30 cellular contexts compared by ENCODE assay signal in genomic region chr16:11283820-11284248, GRCh38. TPM values are rescaled to one million over a fixed set of nuclear protein-coding genes. Genes with fewer than 3 reads are reported as not detected.
DNase-seq lines count a peak whose midpoint lies in the region; ATAC-seq, FAIRE-seq and TF ChIP-seq lines count a peak whose summit lies in the region.
"Had no signal": no experiment of that assay in that cellular context is flagged by ENCODE, and none has a peak within 500 bp of the region (broad histone marks: within the 10 kb centered on the region; RNA-seq: fewer than 3 reads in every experiment).

No MANE protein-coding gene starts in this region.

- no peak overlapping the region for H3K4me2 ChIP-seq in H1 (ENCODE audit: insufficient read depth in 1 of 2, low read depth in 2 of 2, low read length in 2 of 2)
- H3K4me2 ChIP-seq in neural progenitor cell = no peak overlapping the region

- H4K20me1 ChIP-seq in H1 (replicated peaks in 1 of 2; ENCODE audit: control insufficient read depth in 1 of 2, insufficient read depth in 2 of 2, low read length in 2 of 2) = no peaks in the 10 kb centered on the region
- H4K20me1 ChIP-seq in neural progenitor cell (ENCODE audit: low read depth) = no peaks in the 10 kb centered on the region

- no peaks in the 10 kb centered on the region for H3K79me2 ChIP-seq in H1 (ENCODE audit: control insufficient read depth in 1 of 2, insufficient read depth in 2 of 2, low read length in 2 of 2)
- no peaks in the 10 kb centered on the region for H3K79me2 ChIP-seq in neural progenitor cell (ENCODE audit: low read depth)

- ATAC-seq in GM19351 (IDR thresholded peaks at IDR 0.05; ENCODE audit: unreplicated experiment) (no peak), body of pancreas (no peak)
- ATAC-seq: effector memory CD8-positive, alpha-beta T cell; GM12878; natural killer cell treated with Interleukin-12 subunit alpha and Interleukin-12 subunit beta and Interleukin-15 and Interleukin-18, amount 100 ng/mL, for 72 hours; stimulated activated naive CD8-positive, alpha-beta T cell treated with anti-CD3 and anti-CD28 coated beads, Interleukin-15, amount 100 ng/mL, for 72 hours had no signal

- no peaks in the 10 kb centered on the region for H3F3A ChIP-seq in neural progenitor cell (ENCODE audit: low read depth)

- DNase-seq in EL = peak; percentile 16
- DNase-seq in H1 (ENCODE audit: low read depth in 1 of 2, low spot score in 2 of 2) = no peak
- DNase-seq in neural progenitor cell (ENCODE audit: low spot score) = peak; percentile 33
- DNase-seq in NK-92 (lab: John Stamatoyannopoulos, UW; ENCODE audit: unreplicated experiment) = no peak
- DNase-seq in body of pancreas = no peak
- DNase-seq in mesothelial cell of epicardium (ENCODE audit: low spot score in 2 of 2, unreplicated experiment in 2 of 2) = no peak
- DNase-seq: activated CD4-positive, alpha-beta T cell treated with anti-CD3 and anti-CD28 coated beads, Interleukin-2, amount 50 U/mL, for 48 hours; activated naive CD4-positive, alpha-beta T cell treated with Interleukin-2 at 50 U/mL for 16 hours; activated T-cell treated with anti-CD3 and anti-CD28 coated beads, Interleukin-2, amount 50 U/mL, for 24 hours; BE2C; Calu3; effector memory CD8-positive, alpha-beta T cell; GF-D8; HFFc6; hypothalamus; KG1; NCI-H1092 treated with DMSO at 0.1 percent for 48 hours; NCI-H524; SHP77; stimulated activated naive CD8-positive, alpha-beta T cell treated with anti-CD3 and anti-CD28 coated beads, Interleukin-15, amount 100 ng/mL, for 72 hours; T-helper 1 cell had no signal

- no peak overlapping the region for H2AK5ac ChIP-seq in H1 (ENCODE audit: low read depth, low read length)

- H3K4me1 Mint-ChIP-seq in neural progenitor cell (peaks cover 20% of the 10 kb centered on the region), mesothelial cell of epicardium (peaks cover 4% of the 10 kb centered on the region)

- no peak overlapping the region for H2BK120ac ChIP-seq in H1 (replicated peaks; ENCODE audit: low read depth, low read length)

- TF ChIP-seq EP300 in Ishikawa (IDR thresholded peaks at IDR 0.05; ENCODE audit: borderline replicate concordance) = no peak
- TF ChIP-seq EP300 in H1 (IDR thresholded peaks at IDR 0.05; ENCODE audit: borderline replicate concordance in 1 of 2, low read depth in 2 of 2, low read length in 2 of 2) = no peak

- H3K18ac ChIP-seq in H1 (ENCODE audit: extremely low read depth, low read length) = no peak overlapping the region; the same call in 1 of the 2 replicates

- TF ChIP-seq RAD21 in Ishikawa (IDR thresholded peaks at IDR 0.05; ENCODE audit: low read depth) (no peak), H1 (IDR thresholded peaks at IDR 0.05 in 1 of 2, conservative IDR thresholded peaks at IDR 0.05 in 1 of 2; ENCODE audit: low read depth in 2 of 2, low read length in 2 of 2) (peak in 1 of 2 experiments; percentile 16; a peak in 1 of 4 replicates)

- intact Hi-C loops in body of pancreas (cut with DNase I) = loop anchor here (10.0 kb wide), 1 partner anchor 59 kb away; no protein-coding TSS in a partner anchor

- no peak overlapping the region for H3K4ac ChIP-seq in H1 (replicated peaks; ENCODE audit: insufficient read length, low read depth, low read length)

- H4K5ac ChIP-seq in H1 (ENCODE audit: insufficient read length, low read depth, low read length) = no peak overlapping the region

- FAIRE-seq in H1 (lab: Jason Lieb, UNC) = no peak
- FAIRE-seq: GM12878 had no signal

- no peak overlapping the region for H3K9ac ChIP-seq in H1 (replicated peaks in 1 of 4; ENCODE audit: extremely low read depth in 1 of 4, low read depth in 3 of 4, low read length in 3 of 4)
- no peak overlapping the region for H3K9ac ChIP-seq in neural progenitor cell

- H3K27me3 Mint-ChIP-seq in neural progenitor cell (ENCODE audit: insufficient read depth, low read depth) (peaks cover 8% of the 10 kb centered on the region), mesothelial cell of epicardium (ENCODE audit: low read depth) (no peaks in the 10 kb centered on the region)
- H3K27me3 Mint-ChIP-seq: activated T-cell treated with anti-CD3 and anti-CD28 coated beads, Interleukin-2, amount 50 U/mL, for 24 hours; stimulated activated naive CD8-positive, alpha-beta T cell treated with anti-CD3 and anti-CD28 coated beads, Interleukin-15, amount 100 ng/mL, for 72 hours had no signal

- no peak overlapping the region for H3K14ac ChIP-seq in H1 (ENCODE audit: insufficient read length)

- H3K27ac ChIP-seq in H1 (ENCODE audit: low read depth, low read length) (no peak overlapping the region), neural progenitor cell (no peak overlapping the region), body of pancreas (no peak overlapping the region)
- H3K27ac ChIP-seq: skin epidermis had no signal

- TF ChIP-seq CTCF in H1 (IDR thresholded peaks at IDR 0.05; ENCODE audit: control extremely low read depth in 1 of 3, insufficient read depth in 1 of 3, low read depth in 1 of 3, low read length in 3 of 3) (peak in 1 of 3 experiments; percentile 7; a peak in 1 of 4 replicates), neural progenitor cell (IDR thresholded peaks at IDR 0.05) (no peak), body of pancreas (IDR thresholded peaks at IDR 0.05) (no peak), mesothelial cell of epicardium (IDR thresholded peaks at IDR 0.05; ENCODE audit: unreplicated experiment) (no peak)

- peak overlapping the region; percentile 13; the same call in 1 of the 2 replicates for H2BK20ac ChIP-seq in H1 (ENCODE audit: low read length)

- TF ChIP-seq POLR2A in H1 (IDR thresholded peaks at IDR 0.05; ENCODE audit: control extremely low read depth in 1 of 2, low read depth in 2 of 2, low read length in 2 of 2) (no peak), body of pancreas (IDR thresholded peaks at IDR 0.05) (no peak)

- H3K36me3 Mint-ChIP-seq in neural progenitor cell (no peaks in the 10 kb centered on the region), mesothelial cell of epicardium (no peaks in the 10 kb centered on the region)
- H3K36me3 Mint-ChIP-seq: natural killer cell treated with Interleukin-12 subunit alpha and Interleukin-12 subunit beta and Interleukin-15 and Interleukin-18, amount 100 ng/mL, for 72 hours had no signal

- peaks cover 3% of the 10 kb centered on the region for H3K9me3 Mint-ChIP-seq in neural progenitor cell
- no peaks in the 10 kb centered on the region for H3K9me3 Mint-ChIP-seq in mesothelial cell of epicardium
- H3K9me3 Mint-ChIP-seq: activated T-cell treated with anti-CD3 and anti-CD28 coated beads, Interleukin-2, amount 50 U/mL, for 24 hours; effector memory CD8-positive, alpha-beta T cell; HFFc6; natural killer cell treated with Interleukin-12 subunit alpha and Interleukin-12 subunit beta and Interleukin-15 and Interleukin-18, amount 100 ng/mL, for 72 hours; stimulated activated naive CD8-positive, alpha-beta T cell treated with anti-CD3 and anti-CD28 coated beads, Interleukin-15, amount 100 ng/mL, for 72 hours had no signal

- H3K23me2 ChIP-seq in H1 (ENCODE audit: low read depth, low read length) = no peaks in the 10 kb centered on the region

- H3K27me3 ChIP-seq in H1 (replicated peaks in 1 of 4; ENCODE audit: control insufficient read depth in 3 of 4, extremely low read depth in 1 of 4, insufficient read depth in 3 of 4, low read length in 3 of 4) (no peaks in the 10 kb centered on the region), neural progenitor cell (no peaks in the 10 kb centered on the region), body of pancreas (no peaks in the 10 kb centered on the region)
- H3K27me3 ChIP-seq: BE2C had no signal

- H3K56ac ChIP-seq in H1 (replicated peaks; ENCODE audit: insufficient read length, low read depth, low read length) = no peak overlapping the region

- POLR2A ChIA-PET in H1 (lab: Charles Lee; ENCODE audit: partially characterized antibody) = interaction anchor here (0.6 to 3.5 kb wide), 5 partner anchors 8 to 31 kb away, joined by 3 to 14 read pairs (median 4); partner anchors contain the start of gene SOCS1

- H4K91ac ChIP-seq in H1 (replicated peaks; ENCODE audit: insufficient read length, low read length) = no peak overlapping the region

- peak overlapping the region; percentile 83; the same call in 1 of the 2 replicates for H2BK15ac ChIP-seq in H1 (ENCODE audit: low read length)

- no peaks in the 10 kb centered on the region for H3K79me1 ChIP-seq in H1 (ENCODE audit: low read depth, low read length)

- no peaks in the 10 kb centered on the region for H3K36me3 ChIP-seq in H1 (ENCODE audit: control insufficient read depth in 2 of 4, insufficient read depth in 4 of 4, low read length in 3 of 4)
- H3K36me3 ChIP-seq in neural progenitor cell = no peaks in the 10 kb centered on the region
- H3K36me3 ChIP-seq in body of pancreas (replicated peaks in 1 of 2; ENCODE audit: insufficient read depth in 1 of 2, low read depth in 2 of 2) = no peaks in the 10 kb centered on the region
- H3K36me3 ChIP-seq: BE2C had no signal

- CTCF ChIA-PET in H1 (lab: Charles Lee; ENCODE audit: partially characterized antibody) = interaction anchor here (0.9 to 2.5 kb wide), 12 partner anchors 11 to 181 kb away, joined by 3 to 12 read pairs (median 4); partner anchors contain the start of genes PRM3, SOCS1 and TNP2

- H3K9me3 ChIP-seq in H1 (ENCODE audit: insufficient read depth in 2 of 2, low read depth in 1 of 2, low read length in 1 of 2) (no peaks in the 10 kb centered on the region; a peak in 1 of 4 replicates), neural progenitor cell (ENCODE audit: low read depth) (no peaks in the 10 kb centered on the region), body of pancreas (no peaks in the 10 kb centered on the region)
- H3K9me3 ChIP-seq: BE2C had no signal

- H3K27ac Mint-ChIP-seq in neural progenitor cell = no peak overlapping the region
- H3K27ac Mint-ChIP-seq in mesothelial cell of epicardium = no peak overlapping the region
- H3K27ac Mint-ChIP-seq: activated T-cell treated with anti-CD3 and anti-CD28 coated beads, Interleukin-2, amount 50 U/mL, for 24 hours; effector memory CD8-positive, alpha-beta T cell; HFFc6; natural killer cell treated with Interleukin-12 subunit alpha and Interleukin-12 subunit beta and Interleukin-15 and Interleukin-18, amount 100 ng/mL, for 72 hours; stimulated activated naive CD8-positive, alpha-beta T cell treated with anti-CD3 and anti-CD28 coated beads, Interleukin-15, amount 100 ng/mL, for 72 hours had no signal

- H3K4me3 Mint-ChIP-seq in neural progenitor cell (no peak overlapping the region), mesothelial cell of epicardium (no peak overlapping the region)
- H3K4me3 Mint-ChIP-seq: activated T-cell treated with anti-CD3 and anti-CD28 coated beads, Interleukin-2, amount 50 U/mL, for 24 hours; effector memory CD8-positive, alpha-beta T cell; HFFc6; natural killer cell treated with Interleukin-12 subunit alpha and Interleukin-12 subunit beta and Interleukin-15 and Interleukin-18, amount 100 ng/mL, for 72 hours; stimulated activated naive CD8-positive, alpha-beta T cell treated with anti-CD3 and anti-CD28 coated beads, Interleukin-15, amount 100 ng/mL, for 72 hours had no signal

- no peak overlapping the region for H4K8ac ChIP-seq in H1 (ENCODE audit: extremely low read depth, insufficient read depth, low read length)

- H3K4me3 ChIP-seq in H1 (ENCODE audit: extremely low read depth in 1 of 4, insufficient read depth in 2 of 4, low read depth in 3 of 4, low read length in 4 of 4) = no peak overlapping the region
- no peak overlapping the region for H3K4me3 ChIP-seq in neural progenitor cell
- no peak overlapping the region for H3K4me3 ChIP-seq in body of pancreas
- H3K4me3 ChIP-seq: GM12878, skin epidermis had no signal

- H2BK12ac ChIP-seq in H1 (ENCODE audit: low read depth, low read length) = peak overlapping the region; percentile 29; the same call in 1 of the 2 replicates

- no peak overlapping the region; the same call in 1 of the 2 replicates for H2BK5ac ChIP-seq in H1 (ENCODE audit: low read depth, low read length)

- H3K4me1 ChIP-seq in H1 (replicated peaks in 1 of 4; ENCODE audit: control insufficient read depth in 3 of 4, insufficient read depth in 4 of 4, low read length in 3 of 4) = peaks cover 0 to 5% (median 1%) of the 10 kb centered on the region in 4 experiments; a peak in 2 of 7 replicates
- H3K4me1 ChIP-seq in neural progenitor cell = peaks cover 3% of the 10 kb centered on the region
- no peaks in the 10 kb centered on the region for H3K4me1 ChIP-seq in body of pancreas
- H3K4me1 ChIP-seq: BE2C had no signal

- no peak overlapping the region for H3K23ac ChIP-seq in H1 (ENCODE audit: insufficient read length)

- no peak overlapping the region for H2AFZ ChIP-seq in H1 (ENCODE audit: low read length)
- no peak overlapping the region for H2AFZ ChIP-seq in neural progenitor cell (replicated peaks)

- 89% methylated on average over 4 of the region's 4 CpGs; no CpG with 5 or more reads in 1 of the 2 experiments for WGBS in H1 (ENCODE audit: extremely low coverage in 1 of 2, insufficient coverage in 1 of 2, insufficient read length in 1 of 2, insufficient replicate concordance in 2 of 2, low coverage in 1 of 2, low lambda C conversion rate in 2 of 2, missing lambda C conversion rate in 1 of 2), 2 experiments
- WGBS in body of pancreas, 2 donors = 70 to 85% methylated on average over 4 of the region's 4 CpGs

RNA-seq across cellular contexts. Expression of gene PRM1, which starts 2.7 kb away (rescaled TPM):
- total RNA-seq in H1 (2021; fragmentation: NEBNext Ultra II Directional; extraction: Animal tissue kit (Norgen Biotek cat#: 25700)) = 0.82 and 0.92 TPM in 2 replicates
- polyA plus RNA-seq in H1 (2011; rRNA removed) = 0.54 TPM in 1 of 2 replicates, not detected in the other
- 0.65 TPM for polyA plus RNA-seq in H1 (2011; cell fraction: cytosol; rRNA removed)
- 0.47 TPM for polyA plus RNA-seq in H1 (2011; cell fraction: nucleus; rRNA removed)
- 0.60 to 1.1 TPM in 2 of 4 replicates, not detected in the others for polyA plus RNA-seq in H1 (2012, experiment 1 of 2)
- not detected for polyA plus RNA-seq in H1 (2012, experiment 2 of 2)
- polyA plus RNA-seq in H1 (2013, experiment 1 of 2) = 1.3 TPM
- 0.68 TPM for polyA plus RNA-seq in H1 (2013, experiment 2 of 2)
- polyA minus RNA-seq in H1 (2011; rRNA and poly(A)+ RNA removed) = not detected in 2 replicates
- not detected for polyA minus RNA-seq in H1 (2011; cell fraction: cytosol; rRNA and poly(A)+ RNA removed)
- not detected for polyA minus RNA-seq in H1 (2011; cell fraction: nucleus; rRNA and poly(A)+ RNA removed)
- total RNA-seq in neural progenitor cell (ENCODE audit: low replicate concordance) (not detected in 2 replicates), body of pancreas (not detected), mesothelial cell of epicardium (not detected in 3 replicates)
- total RNA-seq: aorta; Calu3; chondrocyte; GM12878; HFFc6; natural killer cell treated with Interleukin-12 subunit alpha and Interleukin-12 subunit beta and Interleukin-15 and Interleukin-18, amount 100 ng/mL, for 72 hours; posterior vena cava; ureter had no signal
- polyA plus RNA-seq: aorta had no signal

RNA-seq across cellular contexts. Expression of gene PRM2, which starts 7.6 kb away (rescaled TPM):
- total RNA-seq in H1 (2021; fragmentation: NEBNext Ultra II Directional; extraction: Animal tissue kit (Norgen Biotek cat#: 25700)) = not detected in 2 replicates
- not detected in 2 replicates for polyA plus RNA-seq in H1 (2011; rRNA removed)
- not detected for polyA plus RNA-seq in H1 (2011; cell fraction: cytosol; rRNA removed)
- not detected for polyA plus RNA-seq in H1 (2011; cell fraction: nucleus; rRNA removed)
- not detected in 4 replicates for polyA plus RNA-seq in H1 (2012, experiment 1 of 2)
- not detected for polyA plus RNA-seq in H1 (2012, experiment 2 of 2)
- polyA plus RNA-seq in H1 (2013, experiment 1 of 2) = not detected
- polyA plus RNA-seq in H1 (2013, experiment 2 of 2) = not detected
- polyA minus RNA-seq in H1 (2011; rRNA and poly(A)+ RNA removed) = not detected in 2 replicates
- not detected for polyA minus RNA-seq in H1 (2011; cell fraction: cytosol; rRNA and poly(A)+ RNA removed)
- polyA minus RNA-seq in H1 (2011; cell fraction: nucleus; rRNA and poly(A)+ RNA removed) = not detected
- total RNA-seq in neural progenitor cell (ENCODE audit: low replicate concordance) (not detected in 2 replicates), body of pancreas (not detected), mesothelial cell of epicardium (not detected in 3 replicates)
- total RNA-seq: aorta; Calu3; chondrocyte; GM12878; HFFc6; natural killer cell treated with Interleukin-12 subunit alpha and Interleukin-12 subunit beta and Interleukin-15 and Interleukin-18, amount 100 ng/mL, for 72 hours; posterior vena cava; ureter had no signal
- polyA plus RNA-seq: aorta, GM12878 had no signal

RNA-seq across cellular contexts. Expression of gene PRM3, which starts 10.4 kb away (rescaled TPM):
- total RNA-seq in H1 (2021; fragmentation: NEBNext Ultra II Directional; extraction: Animal tissue kit (Norgen Biotek cat#: 25700)) = not detected in 2 replicates
- not detected in 2 replicates for polyA plus RNA-seq in H1 (2011; rRNA removed)
- polyA plus RNA-seq in H1 (2011; cell fraction: cytosol; rRNA removed) = not detected
- not detected for polyA plus RNA-seq in H1 (2011; cell fraction: nucleus; rRNA removed)
- polyA plus RNA-seq in H1 (2012, experiment 1 of 2) = not detected in 4 replicates
- polyA plus RNA-seq in H1 (2012, experiment 2 of 2) = not detected
- not detected for polyA plus RNA-seq in H1 (2013, experiment 1 of 2)
- polyA plus RNA-seq in H1 (2013, experiment 2 of 2) = not detected
- not detected in 2 replicates for polyA minus RNA-seq in H1 (2011; rRNA and poly(A)+ RNA removed)
- polyA minus RNA-seq in H1 (2011; cell fraction: cytosol; rRNA and poly(A)+ RNA removed) = not detected
- polyA minus RNA-seq in H1 (2011; cell fraction: nucleus; rRNA and poly(A)+ RNA removed) = not detected
- total RNA-seq in neural progenitor cell (ENCODE audit: low replicate concordance) = not detected in 2 replicates
- total RNA-seq in body of pancreas = not detected
- total RNA-seq in mesothelial cell of epicardium = not detected in 3 replicates
- total RNA-seq: aorta; Calu3; chondrocyte; GM12878; HFFc6; natural killer cell treated with Interleukin-12 subunit alpha and Interleukin-12 subunit beta and Interleukin-15 and Interleukin-18, amount 100 ng/mL, for 72 hours; posterior vena cava; ureter had no signal
- polyA plus RNA-seq: aorta, GM12878 had no signal

RNA-seq across cellular contexts. Expression of gene TNP2, which starts 14.7 kb away (rescaled TPM):
- not detected in 2 replicates for total RNA-seq in H1 (2021; fragmentation: NEBNext Ultra II Directional; extraction: Animal tissue kit (Norgen Biotek cat#: 25700))
- polyA plus RNA-seq in H1 (2011; rRNA removed) = not detected in 2 replicates
- not detected for polyA plus RNA-seq in H1 (2011; cell fraction: cytosol; rRNA removed)
- not detected for polyA plus RNA-seq in H1 (2011; cell fraction: nucleus; rRNA removed)
- not detected in 4 replicates for polyA plus RNA-seq in H1 (2012, experiment 1 of 2)
- not detected for polyA plus RNA-seq in H1 (2012, experiment 2 of 2)
- polyA plus RNA-seq in H1 (2013, experiment 1 of 2) = not detected
- polyA plus RNA-seq in H1 (2013, experiment 2 of 2) = not detected
- not detected in 2 replicates for polyA minus RNA-seq in H1 (2011; rRNA and poly(A)+ RNA removed)
- polyA minus RNA-seq in H1 (2011; cell fraction: cytosol; rRNA and poly(A)+ RNA removed) = not detected
- not detected for polyA minus RNA-seq in H1 (2011; cell fraction: nucleus; rRNA and poly(A)+ RNA removed)
- total RNA-seq in neural progenitor cell (ENCODE audit: low replicate concordance) (not detected in 2 replicates), body of pancreas (not detected), mesothelial cell of epicardium (not detected in 3 replicates)
- total RNA-seq: aorta; Calu3; chondrocyte; GM12878; HFFc6; natural killer cell treated with Interleukin-12 subunit alpha and Interleukin-12 subunit beta and Interleukin-15 and Interleukin-18, amount 100 ng/mL, for 72 hours; posterior vena cava; ureter had no signal
- polyA plus RNA-seq: aorta, GM12878 had no signal

RNA-seq across cellular contexts. Expression of gene SOCS1, which starts 27.8 kb away (rescaled TPM):
- 48.9 and 49.8 TPM in 2 replicates for total RNA-seq in H1 (2021; fragmentation: NEBNext Ultra II Directional; extraction: Animal tissue kit (Norgen Biotek cat#: 25700))
- 21.0 and 46.5 TPM in 2 replicates for polyA plus RNA-seq in H1 (2011; rRNA removed)
- 17.0 TPM for polyA plus RNA-seq in H1 (2011; cell fraction: cytosol; rRNA removed)
- 36.0 TPM for polyA plus RNA-seq in H1 (2011; cell fraction: nucleus; rRNA removed)
- polyA plus RNA-seq in H1 (2012, experiment 1 of 2) = 9.9 to 28.9 TPM (median 25.5 TPM) in 4 replicates
- polyA plus RNA-seq in H1 (2012, experiment 2 of 2) = 20.5 TPM
- polyA plus RNA-seq in H1 (2013, experiment 1 of 2) = 83.3 TPM
- 90.5 TPM for polyA plus RNA-seq in H1 (2013, experiment 2 of 2)
- polyA minus RNA-seq in H1 (2011; rRNA and poly(A)+ RNA removed) = 1.7 and 4.1 TPM in 2 replicates
- 22.5 TPM for polyA minus RNA-seq in H1 (2011; cell fraction: cytosol; rRNA and poly(A)+ RNA removed)
- 60.0 TPM for polyA minus RNA-seq in H1 (2011; cell fraction: nucleus; rRNA and poly(A)+ RNA removed)
- total RNA-seq in neural progenitor cell (ENCODE audit: low replicate concordance) (1.6 and 7.3 TPM in 2 replicates), body of pancreas (1 to 10 TPM; 1.0 to 7.9 TPM), mesothelial cell of epicardium (11.2 to 12.3 TPM (median 11.7 TPM) in 3 replicates)

Comparison
In these comparisons a context has a peak if more than half of its experiments do, and no peak if none do; other contexts are left out.
1. DNase-seq: peak in EL (single experiment) and neural progenitor cell (single experiment); none in H1 (0 of 2), NK-92 (single experiment), body of pancreas (0 of 4) and mesothelial cell of epicardium (0 of 2).